15 cellular contexts compared by ENCODE assay signal in the genomic region with DNA sequence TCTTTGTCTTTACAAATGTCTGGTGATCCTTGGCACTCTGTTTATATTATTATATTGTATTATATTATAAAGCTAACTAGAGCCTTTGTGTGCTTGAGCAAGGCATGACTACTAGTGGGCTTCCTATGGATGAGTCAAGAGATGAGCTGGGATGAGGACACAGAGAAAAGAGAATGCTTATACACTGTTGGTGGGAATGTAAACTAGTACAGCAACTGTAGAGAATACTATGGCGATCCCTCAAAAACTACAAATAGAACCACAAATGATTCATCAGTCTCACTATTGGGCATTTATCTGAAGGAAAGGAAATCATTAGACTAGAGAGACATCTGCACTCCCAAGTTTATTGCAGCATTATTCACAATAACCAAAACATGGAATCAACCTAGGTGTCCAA.
"Had no signal": no experiment of that assay in that cellular context is flagged by ENCODE, and none has a peak within 500 bp of the region (broad histone marks: within the 10 kb centered on the region; RNA-seq: fewer than 3 reads in every experiment).

No MANE protein-coding gene starts in this region.

- DNase-seq: activated CD4-positive, alpha-beta memory T cell treated with anti-CD3 and anti-CD28 coated beads for 36 hours; activated CD4-positive, alpha-beta T cell treated with anti-CD3 and anti-CD28 coated beads for 1 hour; activated gamma-delta T cell treated with Interleukin-2 at 50 U/mL for 16 hours; activated naive CD8-positive, alpha-beta T cell treated with anti-CD3 and anti-CD28 coated beads, Interleukin-2, amount 10 ng/mL, durations not matched to agents 7 days and 5 days; activated T-cell treated with anti-CD3 and anti-CD28 coated beads, Interleukin-2, amount 50 U/mL, for 48 hours; erythroblast; heart left ventricle; islet precursor cell; left ventricle myocardium inferior; nephron progenitor cell; psoas muscle; stimulated activated CD4-positive, alpha-beta T cell treated with anti-CD3 and anti-CD28 coated beads, Interleukin-4, amount 100 ng/mL, for 4 hours; stimulated activated naive CD8-positive, alpha-beta T cell treated with anti-CD3 and anti-CD28 coated beads, Interleukin-15, amount 100 ng/mL, for 72 hours; T-helper 2 cell; testis had no signal

- H3K4me3 ChIP-seq: heart left ventricle, left ventricle myocardium inferior, psoas muscle, testis had no signal
